Comparison of ENCODE assay signal across 8 cellular contexts in genomic region chr15:65189102-65189740, GRCh38. TPM values are rescaled to one million over a fixed set of nuclear protein-coding genes. Genes with fewer than 3 reads are reported as not detected.
DNase-seq lines count a peak whose midpoint lies in the region; ATAC-seq, FAIRE-seq and TF ChIP-seq lines count a peak whose summit lies in the region.

No MANE protein-coding gene starts in this region.

- peak; percentile 92 for TF ChIP-seq CTCF in BE2C (IDR thresholded peaks at IDR 0.05; ENCODE audit: low read depth, low read length)
- TF ChIP-seq CTCF in body of pancreas (IDR thresholded peaks at IDR 0.05), result peak in 4 of 7 experiments; percentile 21 to 47 (median 38)

- H3K27me3 ChIP-seq in BE2C, result no peaks in the 10 kb centered on the region
- H3K27me3 ChIP-seq in body of pancreas, result no peaks in the 10 kb centered on the region

- WGBS in body of pancreas, 2 donors, result 38 to 39% methylated on average over 3 of the region's 3 CpGs

- H3K4me3 ChIP-seq in BE2C (ENCODE audit: low read depth, low read length) (no peak overlapping the region), body of pancreas (no peak overlapping the region)

- DNase-seq in BE2C, result peak; percentile 50
- DNase-seq in GM19239 (ENCODE audit: insufficient read length, low spot score), result no peak
- peak; percentile 8 to 55 for DNase-seq in NCI-H526 (lab: John Stamatoyannopoulos, UW)
- DNase-seq in body of pancreas, result no peak
- peak; percentile 62 to 65 for DNase-seq in lung microvascular endothelial cell (ENCODE audit: low read depth in 2 of 2)
- no peak for DNase-seq in NCI-H774 (lab: John Stamatoyannopoulos, UW)

- no peaks in the 10 kb centered on the region; the same call in 1 of the 2 replicates for H3K4me1 ChIP-seq in BE2C
- H3K4me1 ChIP-seq in body of pancreas, result peaks cover 5% of the 10 kb centered on the region

- intact Hi-C loops in body of pancreas (cut with DNase I), result no loop called here

- ATAC-seq in body of pancreas (no peak), GM19467 (IDR thresholded peaks at IDR 0.05; ENCODE audit: unreplicated experiment) (no peak), HG03280 (IDR thresholded peaks at IDR 0.05; ENCODE audit: unreplicated experiment) (no peak)

- no peaks in the 10 kb centered on the region for H3K9me3 ChIP-seq in BE2C
- no peaks in the 10 kb centered on the region for H3K9me3 ChIP-seq in body of pancreas

- H3K27ac ChIP-seq in body of pancreas, result no peak overlapping the region

- FAIRE-seq in GM19239 (lab: Jason Lieb, UNC), result peak; percentile 71

- TF ChIP-seq POLR2A in body of pancreas (IDR thresholded peaks at IDR 0.05), result no peak

- no peaks in the 10 kb centered on the region for H3K36me3 ChIP-seq in BE2C
- no peaks in the 10 kb centered on the region for H3K36me3 ChIP-seq in body of pancreas (replicated peaks in 1 of 2; ENCODE audit: insufficient read depth in 1 of 2, low read depth in 2 of 2)

RNA-seq across cellular contexts. Expression of gene CLPX, which starts 4.1 kb away (rescaled TPM):
- 41.3 TPM for polyA plus RNA-seq in BE2C (2012; ENCODE audit: insufficient read depth, insufficient read length, low read depth)
- total RNA-seq in body of pancreas, result 10 to 100 TPM; 16.2 to 19.2 TPM
- total RNA-seq in lung microvascular endothelial cell, result 24.2 and 31.7 TPM in 2 replicates

RNA-seq across cellular contexts. Expression of gene CILP, which starts 22.1 kb away (rescaled TPM):
- 0.52 TPM for polyA plus RNA-seq in BE2C (2012; ENCODE audit: insufficient read depth, insufficient read length, low read depth)
- 10 to 100 TPM in 1 of 2 donors, 1 to 10 TPM in 1; 4.4 to 18.8 TPM for total RNA-seq in body of pancreas
- not detected in 2 replicates for total RNA-seq in lung microvascular endothelial cell

RNA-seq across cellular contexts. Expression of gene PDCD7, which starts 55.6 kb away (rescaled TPM):
- polyA plus RNA-seq in BE2C (2012; ENCODE audit: insufficient read depth, insufficient read length, low read depth), result 19.6 TPM
- 10 to 100 TPM; 18.2 to 35.6 TPM for total RNA-seq in body of pancreas
- 8.3 and 11.3 TPM in 2 replicates for total RNA-seq in lung microvascular endothelial cell

Comparison
In these comparisons a context has a peak if more than half of its experiments do, and no peak if none do; other contexts are left out.
1. DNase-seq: peak in BE2C (single experiment), NCI-H526 (2 of 2) and lung microvascular endothelial cell (2 of 2); none in GM19239 (single experiment), body of pancreas (0 of 4) and NCI-H774 (single experiment).